Comparison of ENCODE assay signal across 8 cellular contexts in the genomic region with DNA sequence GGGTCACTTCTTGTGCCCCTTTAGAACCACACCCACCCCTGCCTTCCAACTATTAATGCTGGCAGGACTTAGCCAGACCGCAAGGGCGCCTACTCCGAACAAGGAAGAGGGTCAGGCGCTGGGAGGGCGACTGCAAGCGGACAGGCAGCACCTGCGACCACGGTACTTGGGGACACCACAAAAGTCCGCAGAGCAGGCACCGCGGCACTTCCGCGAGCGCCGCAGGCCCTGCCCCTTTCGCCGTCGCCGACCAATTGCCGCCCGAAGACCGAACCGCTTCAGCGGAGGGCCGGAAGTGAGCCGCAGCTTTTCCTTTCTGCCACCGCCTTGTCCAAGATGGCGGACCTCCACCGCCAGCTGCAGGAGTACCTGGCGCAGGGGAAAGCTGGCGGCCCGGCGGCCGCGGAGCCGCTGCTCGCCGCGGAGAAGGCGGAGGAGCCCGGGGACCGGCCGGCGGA. TPM values are rescaled to one million over a fixed set of nuclear protein-coding genes. Genes with fewer than 3 reads are reported as not detected.
DNase-seq lines count a peak whose midpoint lies in the region; ATAC-seq, FAIRE-seq and TF ChIP-seq lines count a peak whose summit lies in the region.

A gene with protein sequence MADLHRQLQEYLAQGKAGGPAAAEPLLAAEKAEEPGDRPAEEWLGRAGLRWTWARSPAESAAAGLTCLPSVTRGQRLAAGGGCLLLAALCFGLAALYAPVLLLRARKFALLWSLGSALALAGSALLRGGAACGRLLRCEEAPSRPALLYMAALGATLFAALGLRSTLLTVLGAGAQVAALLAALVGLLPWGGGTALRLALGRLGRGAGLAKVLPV (plus strand): TSS at position 305 of the 458 bp plus-strand sequence. CDS start 32 bp downstream, at position 337.

- in situ Hi-C loops in HepG2 (cut with HindIII; ENCODE audit: extremely low pct_ligation_motif_present, low pct_unique_long_range_greater_than_20kb), result no loop called here

- DNase-seq in CD14-positive monocyte (ENCODE audit: low spot score) (peak; percentile 93), NCI-H526 treated with DMSO at 0.1 percent for 48 hours (lab: John Stamatoyannopoulos, UW) (peak; percentile 92), dedifferentiated amniotic fluid mesenchymal stem cell (ENCODE audit: extremely low spot score) (peak; percentile 88), HepG2 (ENCODE audit: low spot score) (peak; percentile 91)
- DNase-seq in activated CD4-positive, alpha-beta T cell treated with anti-CD3 and anti-CD28 coated beads, Interleukin-2, amount 10 ng/mL, durations not matched to agents 7 days and 5 days, result peak; percentile 92
- DNase-seq in stimulated activated CD4-positive, alpha-beta T cell treated with anti-CD3 and anti-CD28 coated beads, Interleukin-2, amount 100 ng/mL, for 4 hours (ENCODE audit: low read depth), result peak; percentile 87

- peaks cover 25% of the 10 kb centered on the region for H3K4me1 ChIP-seq in HepG2 (ENCODE audit: insufficient read depth, low read length)

- H3K4me2 ChIP-seq in HepG2 (ENCODE audit: low read depth, low read length), result peak within 1 kb of the TSS; percentile 97

- intact Hi-C loops in CD14-positive monocyte (cut with micrococcal nuclease), result loop anchor here (10.0 kb wide), 1 partner anchor 176 kb away; a partner anchor contains a TSS
- intact Hi-C loops in HepG2 (cut with micrococcal nuclease; ENCODE audit: unreplicated experiment), result no loop called here

- peak within 1 kb of the TSS; percentile 75 to 92 (median 79) for H3K4me3 ChIP-seq in HepG2 (replicated peaks in 1 of 3; ENCODE audit: insufficient read depth in 1 of 3, low read depth in 2 of 3, low read length in 3 of 3)

- WGBS in HepG2 (ENCODE audit: low lambda C conversion rate), result 0% methylated on average over 24 of the region's 44 CpGs

- H3K27ac Mint-ChIP-seq in CD14-positive monocyte, result peak within 1 kb of the TSS; percentile 98 to 100 (median 99)
- peak within 1 kb of the TSS; percentile 99 for H3K27ac Mint-ChIP-seq in activated CD4-positive, alpha-beta T cell treated with anti-CD3 and anti-CD28 coated beads, Interleukin-2, amount 10 ng/mL, durations not matched to agents 7 days and 5 days

- H3K9me3 Mint-ChIP-seq in CD14-positive monocyte, result no peaks in the 10 kb centered on the region
- H3K9me3 Mint-ChIP-seq in activated CD4-positive, alpha-beta T cell treated with anti-CD3 and anti-CD28 coated beads, Interleukin-2, amount 10 ng/mL, durations not matched to agents 7 days and 5 days, result no peaks in the 10 kb centered on the region

- H3K79me2 ChIP-seq in HepG2 (ENCODE audit: insufficient read depth, low read length), result peaks cover 14% of the 10 kb centered on the region

- BruUV-seq in HepG2 (replicated peaks; lab: Mats Ljungman, UMichigan), result no TSS peak

- CTCF ChIA-PET in activated CD4-positive, alpha-beta T cell treated with anti-CD3 and anti-CD28 coated beads, Interleukin-2, amount 10 ng/mL, durations not matched to agents 7 days and 5 days (lab: Charles Lee), result interaction anchor here (1.2 to 1.4 kb wide), 2 partner anchors 59 to 137 kb away, joined by 3 read pairs; no protein-coding TSS in a partner anchor
- CTCF ChIA-PET in HepG2 (lab: Yijun Ruan, JAX; ENCODE audit: low intra/inter-chr PET ratio, low total read pairs), result no interaction called here

- peak within 1 kb of the TSS; percentile 20 for H2AFZ ChIP-seq in HepG2 (ENCODE audit: low read length)

- H3K36me3 Mint-ChIP-seq in CD14-positive monocyte, result peaks cover 16 to 22% of the 10 kb centered on the region in 2 donors
- peaks cover 28% of the 10 kb centered on the region for H3K36me3 Mint-ChIP-seq in activated CD4-positive, alpha-beta T cell treated with anti-CD3 and anti-CD28 coated beads, Interleukin-2, amount 10 ng/mL, durations not matched to agents 7 days and 5 days (ENCODE audit: low read depth)

- peaks cover 0 to under 1% of the 10 kb centered on the region in 2 experiments; a peak in 3 of 5 replicates for H3K36me3 ChIP-seq in HepG2 (replicated peaks in 1 of 2; ENCODE audit: control insufficient read depth in 1 of 2, insufficient read depth in 2 of 2, low read length in 2 of 2)

- H3K27ac ChIP-seq in HepG2 (ENCODE audit: extremely low read length, insufficient read depth, low read length), result peak within 1 kb of the TSS; percentile 93

- TF ChIP-seq RAD21 in HepG2 (CRISPR knock-in tag; IDR thresholded peaks at IDR 0.05), result peak; percentile 28; the same call in 1 of the 2 replicates

- 0 out of 2 replicates have a peak, but pooled peaks cover 2% of the 10 kb centered on the region for H4K20me1 ChIP-seq in HepG2 (ENCODE audit: insufficient read depth, low read length)

- TF ChIP-seq CTCF in CD14-positive monocyte (IDR thresholded peaks at IDR 0.05) (no peak), HepG2 (CRISPR knock-in tag; IDR thresholded peaks at IDR 0.05) (peak; percentile 34; the same call in 1 of the 2 replicates)

- TF ChIP-seq POLR2A in HepG2 (IDR thresholded peaks at IDR 0.05; ENCODE audit: insufficient read depth in 1 of 2, low read depth in 2 of 2, low read length in 2 of 2), result peak in 1 of 2 experiments; percentile 98; a peak in 2 of 4 replicates

- peak within 1 kb of the TSS; percentile 93 for H3K9ac ChIP-seq in HepG2 (ENCODE audit: insufficient read depth, low read depth, low read length)

- POLR2A ChIA-PET in activated CD4-positive, alpha-beta T cell treated with anti-CD3 and anti-CD28 coated beads, Interleukin-2, amount 10 ng/mL, durations not matched to agents 7 days and 5 days (lab: Charles Lee), result interaction anchor here (0.6 kb wide), 1 partner anchor 125 kb away, joined by 3 read pairs; no protein-coding TSS in a partner anchor
- POLR2A ChIA-PET in HepG2 (lab: Yijun Ruan, JAX), result interaction anchor here (0.8 to 1.8 kb wide), 9 partner anchors 24 to 185 kb away, joined by 3 to 15 read pairs (median 4); a partner anchor contains a TSS

- FAIRE-seq in HepG2 (lab: Jason Lieb, UNC), result peak; percentile 30

- no peaks in the 10 kb centered on the region for H3K27me3 ChIP-seq in HepG2 (ENCODE audit: control insufficient read depth in 1 of 2, insufficient read depth in 2 of 2, low read length in 2 of 2)

- peaks cover 0 to 2% (median 1%) of the 10 kb centered on the region in 3 donors for H3K27me3 Mint-ChIP-seq in CD14-positive monocyte (ENCODE audit: low read depth in 3 of 3)
- H3K27me3 Mint-ChIP-seq in activated CD4-positive, alpha-beta T cell treated with anti-CD3 and anti-CD28 coated beads, Interleukin-2, amount 10 ng/mL, durations not matched to agents 7 days and 5 days, result no peaks in the 10 kb centered on the region

- H3K9me3 ChIP-seq in HepG2 (ENCODE audit: low read length), result no peaks in the 10 kb centered on the region

- TF ChIP-seq EP300 in HepG2 (IDR thresholded peaks at IDR 0.05; ENCODE audit: low read depth in 2 of 2, low read length in 2 of 2) (no peak; a peak in 1 of 4 replicates), HepG2 (CRISPR knock-in tag; IDR thresholded peaks at IDR 0.05; ENCODE audit: borderline replicate concordance) (peak; percentile 37; the same call in 1 of the 2 replicates)

- peak within 1 kb of the TSS; percentile 79 to 89 for H3K4me3 Mint-ChIP-seq in CD14-positive monocyte
- H3K4me3 Mint-ChIP-seq in activated CD4-positive, alpha-beta T cell treated with anti-CD3 and anti-CD28 coated beads, Interleukin-2, amount 10 ng/mL, durations not matched to agents 7 days and 5 days, result peak within 1 kb of the TSS; percentile 92

- H3K4me1 Mint-ChIP-seq in CD14-positive monocyte, result peaks cover 40% of the 10 kb centered on the region
- peaks cover 38% of the 10 kb centered on the region for H3K4me1 Mint-ChIP-seq in activated CD4-positive, alpha-beta T cell treated with anti-CD3 and anti-CD28 coated beads, Interleukin-2, amount 10 ng/mL, durations not matched to agents 7 days and 5 days

- ATAC-seq in GM19395 (IDR thresholded peaks at IDR 0.05; ENCODE audit: unreplicated experiment), result peak; percentile 73
- peak; percentile 61 for ATAC-seq in HG03521 (IDR thresholded peaks at IDR 0.05; ENCODE audit: unreplicated experiment)
- peak; percentile 90 for ATAC-seq in HepG2

RNA-seq across cellular contexts. Expression of the gene that starts here (rescaled TPM):
- polyA plus RNA-seq in CD14-positive monocyte (1 to 10 TPM in 1 of 2 donors, not detected in 1; 3.8 TPM), HepG2 (2011; rRNA removed) (8.3 and 8.7 TPM in 2 replicates)
- total RNA-seq in activated CD4-positive, alpha-beta T cell treated with anti-CD3 and anti-CD28 coated beads, Interleukin-2, amount 10 ng/mL, durations not matched to agents 7 days and 5 days, result 1 to 10 TPM; 5.0 to 5.7 TPM
- total RNA-seq in HepG2 (2016; rRNA removed; fragmentation: Illumina TruSeq; extraction: Trizol), result 4.6 and 9.4 TPM in 2 replicates
- total RNA-seq in HepG2 (2016; cell fraction: cytosol; rRNA removed; fragmentation: Illumina TruSeq; extraction: Trizol; ENCODE audit: low read depth), result 1.4 and 1.5 TPM in 2 replicates
- 5.2 and 9.2 TPM in 2 replicates for total RNA-seq in HepG2 (2016; cell fraction: insoluble cytoplasmic fraction; rRNA removed; fragmentation: Illumina TruSeq; extraction: Trizol)
- total RNA-seq in HepG2 (2016; cell fraction: membrane; rRNA removed; fragmentation: Illumina TruSeq; extraction: Trizol), result 4.6 and 5.1 TPM in 2 replicates
- 10.3 and 11.4 TPM in 2 replicates for total RNA-seq in HepG2 (2016; cell fraction: nucleus; rRNA removed; fragmentation: Illumina TruSeq; extraction: Trizol)
- 6.8 and 9.4 TPM in 2 replicates for polyA plus RNA-seq in HepG2 (2011; cell fraction: cytosol; rRNA removed)
- polyA plus RNA-seq in HepG2 (2011; cell fraction: nucleus; rRNA removed), result 3.7 and 4.4 TPM in 2 replicates
- not detected in 2 replicates for polyA plus RNA-seq in HepG2 (2012)
- polyA plus RNA-seq in HepG2 (2016; cell fraction: cytosol; fragmentation: Illumina TruSeq; extraction: Trizol; ENCODE audit: low read depth), result 1.3 and 1.4 TPM in 2 replicates
- polyA plus RNA-seq in HepG2 (2016; cell fraction: insoluble cytoplasmic fraction; fragmentation: Illumina TruSeq; extraction: Trizol; ENCODE audit: low read depth), result 5.4 and 7.0 TPM in 2 replicates
- polyA plus RNA-seq in HepG2 (2016; cell fraction: membrane; fragmentation: Illumina TruSeq; extraction: Trizol; ENCODE audit: low read depth), result 3.0 and 4.0 TPM in 2 replicates
- polyA plus RNA-seq in HepG2 (2016; cell fraction: nucleus; fragmentation: Illumina TruSeq; extraction: Trizol; ENCODE audit: insufficient read depth, low read depth), result 13.6 and 14.0 TPM in 2 replicates
- polyA minus RNA-seq in HepG2 (2011; rRNA and poly(A)+ RNA removed; ENCODE audit: low replicate concordance), result 2.4 and 7.5 TPM in 2 replicates
- 6.5 and 7.2 TPM in 2 replicates for polyA minus RNA-seq in HepG2 (2011; cell fraction: cytosol; rRNA and poly(A)+ RNA removed)
- polyA minus RNA-seq in HepG2 (2011; cell fraction: nucleus; rRNA and poly(A)+ RNA removed), result 16.4 and 17.5 TPM in 2 replicates

Comparison
In these comparisons a context has a peak if more than half of its experiments do, and no peak if none do; other contexts are left out.
1. Peak in every context shown above with its lines: DNase-seq, ATAC-seq, H3K4me3 ChIP-seq and H3K27ac ChIP-seq.